ENCODE assay signal across 11 cellular contexts in the genomic region with DNA sequence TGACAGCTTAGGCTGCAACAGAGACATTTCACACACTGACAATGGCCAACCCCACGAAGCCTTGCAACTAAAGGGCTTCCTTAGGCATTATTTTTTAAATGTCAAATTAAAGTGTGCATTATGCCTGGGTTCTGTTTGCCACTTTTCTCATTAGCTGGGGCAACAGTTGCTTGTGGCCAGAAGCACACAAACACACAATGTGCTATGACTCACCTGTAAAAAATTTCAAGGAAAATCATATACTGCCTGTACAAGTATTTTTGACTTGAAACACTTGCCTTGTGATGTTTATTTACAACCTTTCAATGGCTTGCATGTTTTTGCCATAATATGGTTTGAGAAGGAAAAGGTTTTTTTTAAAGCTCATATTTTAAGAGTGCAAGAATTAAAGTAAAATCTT. TPM values are rescaled to one million over a fixed set of nuclear protein-coding genes. Genes with fewer than 3 reads are reported as not detected.
DNase-seq lines count a peak whose midpoint lies in the region; ATAC-seq and TF ChIP-seq lines count a peak whose summit lies in the region.
"Had no signal": no experiment of that assay in that cellular context is flagged by ENCODE, and none has a peak within 500 bp of the region (broad histone marks: within the 10 kb centered on the region; RNA-seq: fewer than 3 reads in every experiment).

No MANE protein-coding gene starts in this region.

- DNase-seq in BJ (ENCODE audit: low read depth): no peak
- peak; percentile 85 for DNase-seq in LHCN-M2 (ENCODE audit: low read depth)
- DNase-seq in dermis microvascular lymphatic vessel endothelial cell (ENCODE audit: low read depth in 2 of 2): peak; percentile 28 to 70
- DNase-seq in naive thymus-derived CD4-positive, alpha-beta T cell: no peak
- DNase-seq in NCI-H774 (lab: John Stamatoyannopoulos, UW): no peak
- DNase-seq: amniotic stem cell, NCI-H2029 treated with DMSO at 0.1 percent for 48 hours had no signal

- H3K27ac Mint-ChIP-seq in naive thymus-derived CD4-positive, alpha-beta T cell: no peak overlapping the region

- no peaks in the 10 kb centered on the region for H3K9me3 Mint-ChIP-seq in naive thymus-derived CD4-positive, alpha-beta T cell

- CTCF ChIA-PET in BJ (lab: Yijun Ruan, JAX): no interaction called here
- CTCF ChIA-PET in naive thymus-derived CD4-positive, alpha-beta T cell (lab: Charles Lee): no interaction called here

- intact Hi-C loops in naive thymus-derived CD4-positive, alpha-beta T cell (cut with micrococcal nuclease): no loop called here

- H3K27ac ChIP-seq in naive thymus-derived CD4-positive, alpha-beta T cell (ENCODE audit: low read depth, low read length): no peak overlapping the region

- H3K4me3 ChIP-seq in BJ (ENCODE audit: low read depth, low read length): peak overlapping the region; percentile 74
- no peak overlapping the region for H3K4me3 ChIP-seq in naive thymus-derived CD4-positive, alpha-beta T cell (ENCODE audit: low read length)

- POLR2A ChIA-PET in BJ (lab: Charles Lee): no interaction called here
- POLR2A ChIA-PET in naive thymus-derived CD4-positive, alpha-beta T cell (lab: Charles Lee): no interaction called here

- TF ChIP-seq CTCF in BJ (IDR thresholded peaks at IDR 0.05; ENCODE audit: insufficient read depth, low read depth, low read length): no peak

- peak overlapping the region in 7 of 10 donors; percentile 14 to 95 (median 71) for H3K4me3 Mint-ChIP-seq in naive thymus-derived CD4-positive, alpha-beta T cell

- H3K4me1 Mint-ChIP-seq in naive thymus-derived CD4-positive, alpha-beta T cell: peaks cover 6 to 22% (median 12%) of the 10 kb centered on the region in 7 donors

- peaks cover 1% of the 10 kb centered on the region for H3K27me3 ChIP-seq in BJ (ENCODE audit: control insufficient read depth, insufficient read depth, low read length)
- peaks cover 0 to 4% of the 10 kb centered on the region in 2 donors for H3K27me3 ChIP-seq in naive thymus-derived CD4-positive, alpha-beta T cell (ENCODE audit: control insufficient read depth in 2 of 2, insufficient read depth in 2 of 2, low read length in 2 of 2)

- no peaks in the 10 kb centered on the region for H3K9me3 ChIP-seq in naive thymus-derived CD4-positive, alpha-beta T cell (ENCODE audit: control insufficient read depth in 2 of 3, low read length in 3 of 3)

- peaks cover 0 to 8% of the 10 kb centered on the region in 2 donors for H3K4me1 ChIP-seq in naive thymus-derived CD4-positive, alpha-beta T cell (ENCODE audit: control insufficient read depth in 2 of 2, insufficient read depth in 2 of 2, low read length in 2 of 2)

- 0 out of 2 replicates have a peak, but pooled peaks cover 2% of the 10 kb centered on the region for H3K36me3 ChIP-seq in BJ (ENCODE audit: control insufficient read depth, insufficient read depth, low read length)
- H3K36me3 ChIP-seq in naive thymus-derived CD4-positive, alpha-beta T cell (ENCODE audit: control insufficient read depth in 2 of 3, insufficient read depth in 3 of 3, low read length in 3 of 3): no peaks in the 10 kb centered on the region

- ATAC-seq in naive thymus-derived CD4-positive, alpha-beta T cell: no peak
- no peak for ATAC-seq in HG02938 (IDR thresholded peaks at IDR 0.05; ENCODE audit: unreplicated experiment)
- no peak for ATAC-seq in GM21528 (IDR thresholded peaks at IDR 0.05; ENCODE audit: low FRiP score, unreplicated experiment)
- ATAC-seq in HG03159 (IDR thresholded peaks at IDR 0.05; ENCODE audit: unreplicated experiment): no peak

- H3K27me3 Mint-ChIP-seq in naive thymus-derived CD4-positive, alpha-beta T cell: peaks cover 55 to 82% (median 72%) of the 10 kb centered on the region in 5 donors

- no peaks in the 10 kb centered on the region for H3K36me3 Mint-ChIP-seq in naive thymus-derived CD4-positive, alpha-beta T cell

RNA-seq across cellular contexts. Expression of a gene that starts 1.9 kb away (rescaled TPM):
- 364 and 582 TPM in 2 replicates for polyA plus RNA-seq in BJ (2011; rRNA removed)
- polyA minus RNA-seq in BJ (2011; rRNA and poly(A)+ RNA removed): 432 and 549 TPM in 2 replicates
- total RNA-seq in LHCN-M2 (2014; rRNA removed) (17.6 and 19.0 TPM in 2 replicates), dermis microvascular lymphatic vessel endothelial cell (204 and 516 TPM in 2 replicates)
- 17.3 TPM for polyA plus RNA-seq in LHCN-M2 (2012)
- total RNA-seq in naive thymus-derived CD4-positive, alpha-beta T cell: under 1 TPM in 2 of 5 experiments, not detected in 3; 0.08 to 0.86 TPM
- polyA plus RNA-seq in naive thymus-derived CD4-positive, alpha-beta T cell: not detected
- total RNA-seq: T-helper 2 cell treated with Interferon-gamma antibody and Interleukin-4, amounts not matched to agents 100 ng/mL and 5 ng/mL, for 36 hours had no signal

Comparison
In these comparisons a context has a peak if more than half of its experiments do, and no peak if none do; other contexts are left out.
1. DNase-seq: peak in LHCN-M2 (single experiment) and dermis microvascular lymphatic vessel endothelial cell (2 of 2); none in BJ (single experiment), naive thymus-derived CD4-positive, alpha-beta T cell (0 of 9) and NCI-H774 (single experiment).
2. RNA of a gene that starts 1.9 kb away (total RNA-seq): 204 to 516 TPM in dermis microvascular lymphatic vessel endothelial cell and 17.6 to 19.0 TPM in LHCN-M2; 0.08 to 0.86 TPM in naive thymus-derived CD4-positive, alpha-beta T cell; every median in the first group is over 10 times any median in the second.